Comparison of ENCODE assay signal across 17 cellular contexts in the genomic region with DNA sequence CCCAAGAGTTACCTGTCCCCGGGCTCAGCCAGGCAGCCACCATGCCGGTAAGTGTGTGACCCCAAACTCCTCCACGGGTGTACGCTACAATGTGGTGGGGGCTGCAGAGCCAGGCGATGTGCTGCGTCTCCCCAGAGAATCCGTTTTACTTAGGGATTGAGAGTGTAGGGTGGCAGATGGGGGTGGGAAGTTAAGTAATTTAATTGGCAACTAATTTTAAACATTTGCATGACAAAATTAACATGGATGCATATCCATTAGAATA. TPM values are rescaled to one million over a fixed set of nuclear protein-coding genes. Genes with fewer than 3 reads are reported as not detected.
DNase-seq lines count a peak whose midpoint lies in the region; ATAC-seq and TF ChIP-seq lines count a peak whose summit lies in the region.
"Had no signal": no experiment of that assay in that cellular context is flagged by ENCODE, and none has a peak within 500 bp of the region (broad histone marks: within the 10 kb centered on the region; RNA-seq: fewer than 3 reads in every experiment).

No MANE protein-coding gene starts in this region.

- no peak overlapping the region for H3K14ac ChIP-seq in trophoblast cell (ENCODE audit: low read length)

- H3K79me2 ChIP-seq in trophoblast cell (ENCODE audit: control insufficient read depth, insufficient read depth, low read length, poor library complexity) = no peaks in the 10 kb centered on the region

- H3K79me1 ChIP-seq in trophoblast cell (ENCODE audit: low read length) = peaks cover 18% of the 10 kb centered on the region

- peak overlapping the region; percentile 63 for H2BK12ac ChIP-seq in trophoblast cell (ENCODE audit: low read length)

- no peak overlapping the region for H2AFZ ChIP-seq in trophoblast cell (ENCODE audit: insufficient read depth, low read length, poor library complexity)

- H4K91ac ChIP-seq in trophoblast cell (ENCODE audit: low read depth, low read length) = peak overlapping the region; percentile 81

- H3K4ac ChIP-seq in trophoblast cell (ENCODE audit: low read depth, low read length) = no peak overlapping the region

- no peak overlapping the region for H3K23ac ChIP-seq in trophoblast cell (ENCODE audit: low read length)

- H2BK5ac ChIP-seq in trophoblast cell (ENCODE audit: low read depth, low read length, poor library complexity) = no peak overlapping the region

- H3K27ac ChIP-seq in trophoblast cell (ENCODE audit: low read depth, low read length) (no peak overlapping the region), sigmoid colon (no peak overlapping the region)
- H3K27ac ChIP-seq: 22Rv1, A549, C4-2B had no signal

- no peaks in the 10 kb centered on the region for H3K36me3 ChIP-seq in trophoblast cell (ENCODE audit: control insufficient read depth in 1 of 2, insufficient read depth in 2 of 2, low read length in 2 of 2)
- peaks cover 0 to 12% (median 3%) of the 10 kb centered on the region in 4 donors for H3K36me3 ChIP-seq in sigmoid colon

- H2BK120ac ChIP-seq in trophoblast cell (ENCODE audit: insufficient read depth, low read length, poor library complexity) = no peak overlapping the region

- H3K9ac ChIP-seq in trophoblast cell (ENCODE audit: low read length) = no peak overlapping the region

- no peak overlapping the region for H2AK5ac ChIP-seq in trophoblast cell (ENCODE audit: low read length)

- ATAC-seq in Right ventricle myocardium inferior (no peak), HG03095 (IDR thresholded peaks at IDR 0.05; ENCODE audit: unreplicated experiment) (no peak), GM21390 (IDR thresholded peaks at IDR 0.05; ENCODE audit: unreplicated experiment) (no peak)
- ATAC-seq: CD8-positive, alpha-beta T cell had no signal

- H3K4me1 ChIP-seq in trophoblast cell (ENCODE audit: control insufficient read depth in 1 of 2, insufficient read depth in 2 of 2, low read length in 2 of 2) (peaks cover 23 to 24% of the 10 kb centered on the region in 2 experiments), sigmoid colon (peaks cover 0 to 33% (median 29%) of the 10 kb centered on the region in 4 donors)
- H3K4me1 ChIP-seq: A549 had no signal

- H3K4me3 ChIP-seq in trophoblast cell (ENCODE audit: low read depth, low read length) = no peak overlapping the region
- H3K4me3 ChIP-seq in sigmoid colon = no peak overlapping the region
- H3K4me3 ChIP-seq: A549 had no signal

- H3K4me2 ChIP-seq in trophoblast cell (ENCODE audit: low read length) = no peak overlapping the region
- H3K4me2 ChIP-seq: A549 had no signal

- H3K27me3 ChIP-seq in trophoblast cell (ENCODE audit: insufficient read depth, low read length) (no peaks in the 10 kb centered on the region), sigmoid colon (no peaks in the 10 kb centered on the region)

- H3K9me3 ChIP-seq in trophoblast cell (ENCODE audit: insufficient read depth, low read depth, low read length) (no peaks in the 10 kb centered on the region), sigmoid colon (no peaks in the 10 kb centered on the region)
- H3K9me3 ChIP-seq: A549, Caco-2 had no signal

- TF ChIP-seq EP300 in sigmoid colon (IDR thresholded peaks at IDR 0.05) = no peak

- no peak for TF ChIP-seq POLR2A in sigmoid colon (IDR thresholded peaks at IDR 0.05)

- WGBS in trophoblast cell (ENCODE audit: extremely low coverage, insufficient coverage, insufficient read length) = no CpG with 5 or more reads among the region's 7 CpGs
- WGBS in sigmoid colon, 2 donors = 94 to 97% methylated on average over 7 of the region's 7 CpGs

- TF ChIP-seq CTCF in sigmoid colon (IDR thresholded peaks at IDR 0.05) = no peak

- H3K18ac ChIP-seq in trophoblast cell (ENCODE audit: low read length) = no peak overlapping the region

- intact Hi-C loops in cardiac septum (cut with DNase I) (no loop called here), Right ventricle myocardium inferior (cut with DNase I) (no loop called here), sigmoid colon (cut with DNase I) (loop anchor here (5.0 to 10.0 kb wide), 2 partner anchors 91 to 153 kb away; a partner anchor contains a TSS)

- no peak overlapping the region for H4K12ac ChIP-seq in trophoblast cell (ENCODE audit: low read depth, low read length)

- H4K8ac ChIP-seq in trophoblast cell (ENCODE audit: low read depth, low read length) = no peak overlapping the region

- peak; percentile 49 for DNase-seq in cardiac septum (ENCODE audit: low spot score)
- no peak for DNase-seq in Right ventricle myocardium inferior (ENCODE audit: missing footprints)
- DNase-seq in trophoblast cell = no peak
- DNase-seq in sigmoid colon = peak; percentile 24
- DNase-seq in activated CD8-positive, alpha-beta memory T cell treated with anti-CD3 and anti-CD28 coated beads for 24 hours = no peak
- DNase-seq: AML-193; Caco-2; Calu3; CD4-positive, alpha-beta T cell; CD8-positive, alpha-beta T cell; DMS79 treated with DMSO at 0.1 percent for 48 hours; GF-D8 had no signal

RNA-seq across cellular contexts. Expression of a gene that starts 26.6 kb away (rescaled TPM):
- total RNA-seq in cardiac septum = 649 TPM
- 848 TPM for total RNA-seq in Right ventricle myocardium inferior
- polyA plus RNA-seq in trophoblast cell (2013) = 1,205 and 1,283 TPM in 2 replicates
- total RNA-seq in sigmoid colon = 1,000 to 10,000 TPM; 1,030 to 2,345 (median 1,749) TPM
- 1,000 to 10,000 TPM; 5,415 to 7,327 (median 5,660) TPM for polyA plus RNA-seq in sigmoid colon

Comparison
In these comparisons a context has a peak if more than half of its experiments do, and no peak if none do; other contexts are left out.
1. DNase-seq: peak in cardiac septum (single experiment) and sigmoid colon (single experiment); none in Right ventricle myocardium inferior (single experiment), trophoblast cell (0 of 2) and activated CD8-positive, alpha-beta memory T cell treated with anti-CD3 and anti-CD28 coated beads for 24 hours (single experiment).